ENCODE assay signal across 23 cellular contexts in genomic region chr11:126515501-126515900, GRCh38.
A peak's percentile ranks its signal among the peaks of the same experiment; 100 is the strongest.
DNase-seq lines count a peak whose midpoint lies in the region; ATAC-seq and TF ChIP-seq lines count a peak whose summit lies in the region.
"Had no signal": no experiment of that assay in that cellular context is flagged by ENCODE, and none has a peak within 500 bp of the region (broad histone marks: within the 10 kb centered on the region; RNA-seq: fewer than 3 reads in every experiment).

No MANE protein-coding gene starts in this region.

- peaks cover 55% of the 10 kb centered on the region for H3K4me1 ChIP-seq in BLaER1
- peaks cover 0 to 10% of the 10 kb centered on the region in 2 donors for H3K4me1 ChIP-seq in neuronal stem cell (ENCODE audit: control insufficient read depth in 2 of 2, insufficient read depth in 1 of 2, low read depth in 1 of 2, low read length in 2 of 2)
- H3K4me1 ChIP-seq in sigmoid colon, result no peaks in the 10 kb centered on the region
- no peaks in the 10 kb centered on the region for H3K4me1 ChIP-seq in suprapubic skin
- H3K4me1 ChIP-seq in endodermal cell (ENCODE audit: control insufficient read depth, insufficient read depth, low read length), result peaks cover 10% of the 10 kb centered on the region
- peaks cover 63% of the 10 kb centered on the region for H3K4me1 ChIP-seq in BE2C
- H3K4me1 ChIP-seq: A549 had no signal

- no peak overlapping the region for H2BK15ac ChIP-seq in neuronal stem cell (ENCODE audit: low read length)

- H2BK120ac ChIP-seq in neuronal stem cell (ENCODE audit: low read depth, low read length), result no peak overlapping the region

- peak overlapping the region; percentile 29 for H3K18ac ChIP-seq in neuronal stem cell (ENCODE audit: low read length)

- H3K14ac ChIP-seq in neuronal stem cell (ENCODE audit: low read length), result no peak overlapping the region

- H2AFZ ChIP-seq in neuronal stem cell (ENCODE audit: low read length), result no peak overlapping the region
- H2AFZ ChIP-seq: GM23338 had no signal

- H3K27ac ChIP-seq in BLaER1 (no peak overlapping the region), neuronal stem cell (replicated peaks; ENCODE audit: low read length) (no peak overlapping the region), sigmoid colon (no peak overlapping the region), suprapubic skin (no peak overlapping the region), endodermal cell (ENCODE audit: low read depth, low read length) (no peak overlapping the region)
- H3K27ac ChIP-seq: A549 had no signal

- no peaks in the 10 kb centered on the region for H3K36me3 ChIP-seq in BLaER1
- no peaks in the 10 kb centered on the region for H3K36me3 ChIP-seq in neuronal stem cell (replicated peaks in 1 of 2; ENCODE audit: control insufficient read depth in 2 of 2, insufficient read depth in 2 of 2, low read length in 2 of 2)
- H3K36me3 ChIP-seq in sigmoid colon, result no peaks in the 10 kb centered on the region
- H3K36me3 ChIP-seq in suprapubic skin, result no peaks in the 10 kb centered on the region
- no peaks in the 10 kb centered on the region for H3K36me3 ChIP-seq in endodermal cell (ENCODE audit: control insufficient read depth, insufficient read depth, low read length)
- H3K36me3 ChIP-seq in BE2C, result no peaks in the 10 kb centered on the region

- no peak for DNase-seq in T-helper 17 cell
- DNase-seq in neuronal stem cell (ENCODE audit: low spot score), result no peak
- DNase-seq in sigmoid colon, result peak; percentile 38
- DNase-seq in putamen (ENCODE audit: low spot score), result no peak
- no peak for DNase-seq in suprapubic skin (ENCODE audit: low spot score in 2 of 2)
- DNase-seq in endodermal cell, result no peak
- no peak for DNase-seq in BE2C
- DNase-seq: 8988T; ACHN; AML-193; CD4-positive, alpha-beta T cell; CD8-positive, alpha-beta memory T cell; DMS 273 treated with DMSO at 0.1 percent for 48 hours; DMS79; EL; GDM1; H9 had no signal

- no peak overlapping the region for H4K91ac ChIP-seq in neuronal stem cell (ENCODE audit: low read depth, low read length, poor library complexity)

- no peak for ATAC-seq in T-helper 17 cell
- ATAC-seq: A549, GM12878, GM23338, HCT116 had no signal

- no peak overlapping the region for H3K4me3 ChIP-seq in BLaER1
- no peak overlapping the region for H3K4me3 ChIP-seq in neuronal stem cell (ENCODE audit: low read length in 2 of 2)
- no peak overlapping the region for H3K4me3 ChIP-seq in sigmoid colon
- H3K4me3 ChIP-seq in suprapubic skin, result no peak overlapping the region
- H3K4me3 ChIP-seq in endodermal cell (ENCODE audit: low read length), result no peak overlapping the region
- no peak overlapping the region for H3K4me3 ChIP-seq in BE2C (ENCODE audit: low read depth, low read length)
- H3K4me3 ChIP-seq: A549, GM12878, GM23338 had no signal

- WGBS in neuronal stem cell (ENCODE audit: extremely low coverage in 2 of 2, insufficient read length in 2 of 2, insufficient replicate concordance in 1 of 2), 2 donors, result no CpG with 5 or more reads among the region's 5 CpGs
- WGBS in sigmoid colon, 2 donors, result 85 to 86% methylated on average over 5 of the region's 5 CpGs
- WGBS in suprapubic skin, result 89% methylated on average over 5 of the region's 5 CpGs
- WGBS in endodermal cell (ENCODE audit: insufficient coverage in 1 of 2, insufficient read length in 1 of 2), 2 experiments, result 95 to 96% methylated on average over 2 to 5 of the region's 5 CpGs

- H3K4me1 Mint-ChIP-seq in T-helper 17 cell (peaks cover 2% of the 10 kb centered on the region), endodermal cell (peaks cover 16% of the 10 kb centered on the region)
- H3K4me1 Mint-ChIP-seq: CD14-positive monocyte; CD8-positive, alpha-beta memory T cell had no signal

- H3K27me3 ChIP-seq in BLaER1, result no peaks in the 10 kb centered on the region
- H3K27me3 ChIP-seq in neuronal stem cell (ENCODE audit: control insufficient read depth in 3 of 3, insufficient read depth in 3 of 3, low read depth in 1 of 3, low read length in 3 of 3), result peaks cover 0 to 12% (median 0%) of the 10 kb centered on the region in 3 experiments
- H3K27me3 ChIP-seq in sigmoid colon, result peaks cover 0 to 6% (median 2%) of the 10 kb centered on the region in 3 donors
- H3K27me3 ChIP-seq in suprapubic skin, result peaks cover 3% of the 10 kb centered on the region
- no peaks in the 10 kb centered on the region for H3K27me3 ChIP-seq in endodermal cell (ENCODE audit: control insufficient read depth, insufficient read depth, low read length, poor library complexity, severe bottlenecking)
- no peaks in the 10 kb centered on the region for H3K27me3 ChIP-seq in BE2C

- no peak overlapping the region for H3K4ac ChIP-seq in neuronal stem cell (ENCODE audit: low read length)

- no peak overlapping the region for H3K23ac ChIP-seq in neuronal stem cell (ENCODE audit: low read depth, low read length, poor library complexity)

- H4K8ac ChIP-seq in neuronal stem cell (ENCODE audit: low read depth, low read length), result no peak overlapping the region

- no peaks in the 10 kb centered on the region for H3K9me3 Mint-ChIP-seq in endodermal cell
- H3K9me3 Mint-ChIP-seq: CD4-positive, alpha-beta T cell; GM23338; H9 had no signal

- no peak overlapping the region for H2AK5ac ChIP-seq in neuronal stem cell (ENCODE audit: low read depth, low read length)

- TF ChIP-seq POLR2A in sigmoid colon (IDR thresholded peaks at IDR 0.05), result no peak
- no peak for TF ChIP-seq POLR2A in suprapubic skin (IDR thresholded peaks at IDR 0.05)

- H2BK5ac ChIP-seq in neuronal stem cell (ENCODE audit: low read length), result no peak overlapping the region

- no peak for TF ChIP-seq EP300 in sigmoid colon (IDR thresholded peaks at IDR 0.05)
- no peak for TF ChIP-seq EP300 in suprapubic skin (IDR thresholded peaks at IDR 0.05)

- intact Hi-C loops in sigmoid colon (cut with DNase I), result no loop called here

- H3K36me3 Mint-ChIP-seq in T-helper 17 cell (ENCODE audit: low read depth), result no peaks in the 10 kb centered on the region
- no peaks in the 10 kb centered on the region for H3K36me3 Mint-ChIP-seq in endodermal cell (ENCODE audit: low read depth)
- H3K36me3 Mint-ChIP-seq: CD14-positive monocyte; CD8-positive, alpha-beta memory T cell had no signal

- peak overlapping the region; percentile 68 for H3K27ac Mint-ChIP-seq in T-helper 17 cell
- no peak overlapping the region for H3K27ac Mint-ChIP-seq in endodermal cell
- H3K27ac Mint-ChIP-seq: CD14-positive monocyte; CD4-positive, alpha-beta T cell; CD8-positive, alpha-beta memory T cell; GM23338 had no signal

- H3K9me3 ChIP-seq in BLaER1 (no peaks in the 10 kb centered on the region), T-helper 17 cell (ENCODE audit: control insufficient read depth, low read length, poor library complexity, severe bottlenecking) (no peaks in the 10 kb centered on the region), neuronal stem cell (replicated peaks in 1 of 2; ENCODE audit: control insufficient read depth in 2 of 2, insufficient read depth in 1 of 2, low read depth in 1 of 2, low read length in 2 of 2) (no peaks in the 10 kb centered on the region), sigmoid colon (no peaks in the 10 kb centered on the region), suprapubic skin (no peaks in the 10 kb centered on the region), endodermal cell (ENCODE audit: control insufficient read depth, low read length) (no peaks in the 10 kb centered on the region), BE2C (no peaks in the 10 kb centered on the region)
- H3K9me3 ChIP-seq: A549 had no signal

- H3K27me3 Mint-ChIP-seq in T-helper 17 cell, result peaks cover 83% of the 10 kb centered on the region
- H3K27me3 Mint-ChIP-seq in endodermal cell (ENCODE audit: insufficient read depth), result peaks cover 2% of the 10 kb centered on the region

- H2BK12ac ChIP-seq in neuronal stem cell (ENCODE audit: low read length), result no peak overlapping the region

- TF ChIP-seq CTCF in sigmoid colon (IDR thresholded peaks at IDR 0.05), result no peak
- no peak for TF ChIP-seq CTCF in suprapubic skin (IDR thresholded peaks at IDR 0.05)
- no peak for TF ChIP-seq CTCF in endodermal cell (conservative IDR thresholded peaks at IDR 0.05)
- no peak for TF ChIP-seq CTCF in BE2C (IDR thresholded peaks at IDR 0.05; ENCODE audit: low read depth, low read length)

- no peaks in the 10 kb centered on the region for H4K20me1 ChIP-seq in BLaER1

- H3K4me3 Mint-ChIP-seq in T-helper 17 cell, result no peak overlapping the region
- no peak overlapping the region for H3K4me3 Mint-ChIP-seq in endodermal cell
- H3K4me3 Mint-ChIP-seq: CD14-positive monocyte; CD4-positive, alpha-beta T cell; CD8-positive, alpha-beta memory T cell; GM23338; H9 had no signal

- H3K79me1 ChIP-seq in neuronal stem cell (ENCODE audit: low read depth, low read length), result no peaks in the 10 kb centered on the region

- H3K4me2 ChIP-seq in BLaER1, result peak overlapping the region; percentile 58
- no peak overlapping the region for H3K4me2 ChIP-seq in neuronal stem cell (ENCODE audit: insufficient read depth, low read length, poor library complexity, severe bottlenecking)
- H3K4me2 ChIP-seq: A549, GM23338 had no signal

- no peak overlapping the region for H3K9ac ChIP-seq in BLaER1
- H3K9ac ChIP-seq in neuronal stem cell (ENCODE audit: low read depth, low read length, poor library complexity), result no peak overlapping the region
- H3K9ac ChIP-seq in endodermal cell (ENCODE audit: extremely low read depth, low read length, poor library complexity, severe bottlenecking), result no peak overlapping the region
